8 cellular contexts compared by ENCODE assay signal in the genomic region with DNA sequence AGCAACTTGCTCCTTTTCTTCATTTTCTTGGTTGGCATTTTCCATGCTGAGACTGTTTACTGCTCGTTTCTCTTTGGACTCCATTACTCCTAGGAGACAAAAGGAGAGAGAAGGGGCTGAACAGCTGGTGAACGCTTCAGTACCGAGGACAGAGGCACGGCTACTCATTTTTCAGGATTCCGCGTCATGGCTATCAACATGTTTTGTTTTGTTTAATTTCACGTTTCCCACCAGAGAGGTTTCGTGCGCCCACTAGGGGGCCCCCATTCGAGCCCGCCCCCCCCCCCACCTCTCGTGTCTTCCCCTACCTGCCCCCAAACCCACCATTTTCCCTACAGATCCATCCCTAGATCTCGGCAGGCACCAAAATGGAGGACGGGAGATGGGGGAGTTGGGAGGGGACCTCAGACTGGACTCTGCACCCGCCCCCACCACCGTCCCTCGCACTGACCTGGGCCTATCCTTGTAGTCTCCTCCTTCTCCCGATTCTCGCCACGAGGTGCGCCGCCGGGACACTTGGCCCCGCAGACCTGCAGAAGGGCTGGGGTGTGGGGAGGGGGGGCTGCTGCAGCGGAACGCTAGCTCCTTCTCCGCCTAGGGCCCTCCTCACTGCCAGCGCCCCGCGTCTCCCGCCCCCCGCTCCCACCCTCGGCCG. TPM values are rescaled to one million over a fixed set of nuclear protein-coding genes. Genes with fewer than 3 reads are reported as not detected.
DNase-seq lines count a peak whose midpoint lies in the region; ATAC-seq and TF ChIP-seq lines count a peak whose summit lies in the region.

No MANE protein-coding gene starts in this region.

- peak overlapping the region; percentile 69 for H3K4me3 ChIP-seq in NT2/D1 (ENCODE audit: insufficient read length, low read depth)

- peaks cover 2% of the 10 kb centered on the region for H3K4me1 ChIP-seq in NT2/D1 (ENCODE audit: insufficient read depth, insufficient read length)

- no peaks in the 10 kb centered on the region for H3K27me3 ChIP-seq in NT2/D1 (ENCODE audit: insufficient read depth, insufficient read length)

- H3K9me3 Mint-ChIP-seq in osteocyte (ENCODE audit: unreplicated experiment) = peaks cover 10% of the 10 kb centered on the region

- no peak for TF ChIP-seq POLR2A in erythroblast (IDR thresholded peaks at IDR 0.05; ENCODE audit: low read length)

- H3K4me3 Mint-ChIP-seq in osteocyte (ENCODE audit: unreplicated experiment) = peak overlapping the region; percentile 69

- H3K27me3 Mint-ChIP-seq in osteocyte (ENCODE audit: unreplicated experiment) = no peaks in the 10 kb centered on the region

- DNase-seq in SHP77 (lab: John Stamatoyannopoulos, UW) (peak; percentile 1 to 27), SHP77 treated with DMSO at 0.1 percent for 48 hours (lab: John Stamatoyannopoulos, UW) (no peak), NT2/D1 (ENCODE audit: low read depth, low spot score) (no peak), erythroblast (lab: John Stamatoyannopoulos, UW) (peak; percentile 36 to 39), osteocyte (ENCODE audit: extremely low spot score, unreplicated experiment) (no peak)

- ATAC-seq in HG03354 (IDR thresholded peaks at IDR 0.05; ENCODE audit: poor library complexity, severe bottlenecking, unreplicated experiment) (no peak), GM18873 (IDR thresholded peaks at IDR 0.05; ENCODE audit: low FRiP score, unreplicated experiment) (no peak), HG03342 (IDR thresholded peaks at IDR 0.05; ENCODE audit: unreplicated experiment) (no peak)

- H3K4me1 Mint-ChIP-seq in osteocyte (ENCODE audit: unreplicated experiment) = peaks cover 7% of the 10 kb centered on the region

- H3K36me3 Mint-ChIP-seq in osteocyte (ENCODE audit: unreplicated experiment) = no peaks in the 10 kb centered on the region

- peaks cover 9% of the 10 kb centered on the region for H3K36me3 ChIP-seq in NT2/D1 (ENCODE audit: insufficient read depth, insufficient read length, low read length)

- H3K9me3 ChIP-seq in NT2/D1 (ENCODE audit: insufficient read depth, low read length) = no peaks in the 10 kb centered on the region

- peak overlapping the region; percentile 47 for H3K27ac Mint-ChIP-seq in osteocyte (ENCODE audit: unreplicated experiment)

- H3K9ac ChIP-seq in NT2/D1 (ENCODE audit: insufficient read length, low read depth) = peak overlapping the region; percentile 87

- TF ChIP-seq CTCF in osteocyte (IDR thresholded peaks at IDR 0.05) = peak; percentile 35

RNA-seq across cellular contexts. Expression of gene BEX1, which starts 0.7 kb away (rescaled TPM):
- total RNA-seq in osteocyte = 9.3 and 10.7 TPM in 2 replicates

RNA-seq across cellular contexts. Expression of gene NXF3, which starts 29.6 kb away (rescaled TPM):
- total RNA-seq in osteocyte = not detected in 2 replicates

Comparison
In these comparisons a context has a peak if more than half of its experiments do, and no peak if none do; other contexts are left out.
1. DNase-seq: peak in SHP77 (2 of 2) and erythroblast (2 of 2); none in SHP77 treated with DMSO at 0.1 percent for 48 hours (single experiment), NT2/D1 (single experiment) and osteocyte (single experiment).